In genomic region chr5:151072234-151073025, GRCh38 we compare ENCODE assay signal across 11 cellular contexts. TPM values are rescaled to one million over a fixed set of nuclear protein-coding genes. Genes with fewer than 3 reads are reported as not detected.
A peak's percentile ranks its signal among the peaks of the same experiment; 100 is the strongest.
DNase-seq lines count a peak whose midpoint lies in the region; ATAC-seq and TF ChIP-seq lines count a peak whose summit lies in the region.
"Had no signal": no experiment of that assay in that cellular context is flagged by ENCODE, and none has a peak within 500 bp of the region (broad histone marks: within the 10 kb centered on the region; RNA-seq: fewer than 3 reads in every experiment).

No MANE protein-coding gene starts in this region.

- no peak overlapping the region for H3K4me3 Mint-ChIP-seq in T-helper 2 cell treated with Interferon-gamma antibody and Interleukin-4, amounts not matched to agents 5 μg/mL and 100 μg/mL, for 36 hours
- H3K4me3 Mint-ChIP-seq in stimulated activated memory B cell treated with anti-CD40 and anti-IgM and Interleukin-4, amounts not matched to agents 10 μg/mL and 1 μg/mL and 100 μg/mL, for 72 hours, result peak overlapping the region; percentile 23

- H3K27me3 ChIP-seq in foreskin keratinocyte, result no peaks in the 10 kb centered on the region

- peak overlapping the region; percentile 38 for H3K27ac Mint-ChIP-seq in T-helper 2 cell treated with Interferon-gamma antibody and Interleukin-4, amounts not matched to agents 5 μg/mL and 100 μg/mL, for 36 hours
- peak overlapping the region; percentile 88 for H3K27ac Mint-ChIP-seq in stimulated activated memory B cell treated with anti-CD40 and anti-IgM and Interleukin-4, amounts not matched to agents 10 μg/mL and 1 μg/mL and 100 μg/mL, for 72 hours

- H3K27me3 Mint-ChIP-seq in T-helper 2 cell treated with Interferon-gamma antibody and Interleukin-4, amounts not matched to agents 5 μg/mL and 100 μg/mL, for 36 hours (ENCODE audit: low read depth), result no peaks in the 10 kb centered on the region
- no peaks in the 10 kb centered on the region for H3K27me3 Mint-ChIP-seq in stimulated activated memory B cell treated with anti-CD40 and anti-IgM and Interleukin-4, amounts not matched to agents 10 μg/mL and 1 μg/mL and 100 μg/mL, for 72 hours
- H3K27me3 Mint-ChIP-seq: T-cell had no signal

- peaks cover 66% of the 10 kb centered on the region for H3K36me3 Mint-ChIP-seq in T-helper 2 cell treated with Interferon-gamma antibody and Interleukin-4, amounts not matched to agents 5 μg/mL and 100 μg/mL, for 36 hours (ENCODE audit: low read depth)
- H3K36me3 Mint-ChIP-seq in stimulated activated memory B cell treated with anti-CD40 and anti-IgM and Interleukin-4, amounts not matched to agents 10 μg/mL and 1 μg/mL and 100 μg/mL, for 72 hours, result peaks cover 77% of the 10 kb centered on the region

- H3K9me3 Mint-ChIP-seq in T-helper 2 cell treated with Interferon-gamma antibody and Interleukin-4, amounts not matched to agents 5 μg/mL and 100 μg/mL, for 36 hours, result no peaks in the 10 kb centered on the region
- no peaks in the 10 kb centered on the region for H3K9me3 Mint-ChIP-seq in stimulated activated memory B cell treated with anti-CD40 and anti-IgM and Interleukin-4, amounts not matched to agents 10 μg/mL and 1 μg/mL and 100 μg/mL, for 72 hours
- H3K9me3 Mint-ChIP-seq: T-cell had no signal

- TF ChIP-seq CTCF in foreskin keratinocyte (conservative IDR thresholded peaks at IDR 0.05), result no peak

- peak overlapping the region; percentile 6 for H3K27ac ChIP-seq in foreskin keratinocyte

- no peak for DNase-seq in T-helper 2 cell treated with Interferon-gamma antibody and Interleukin-4, amounts not matched to agents 5 μg/mL and 100 μg/mL, for 36 hours (ENCODE audit: low spot score)
- DNase-seq in T-helper 2 cell (no peak), SW 1271 (lab: John Stamatoyannopoulos, UW) (peak; percentile 73 to 86), foreskin keratinocyte (peak; percentile 91 to 96), SKM-1 treated with dmso at 0.1 percent for 144 hours (lab: John Stamatoyannopoulos, UW; ENCODE audit: unreplicated experiment) (no peak), medulla oblongata (ENCODE audit: extremely low spot score) (no peak)
- DNase-seq: NCI-H1694 treated with DMSO at 0.1 percent for 48 hours; stimulated activated CD4-positive, alpha-beta T cell treated with anti-CD3 and anti-CD28 coated beads, Interleukin-4, amount 100 ng/mL, for 24 hours; T-cell had no signal

- H3K4me1 Mint-ChIP-seq in T-helper 2 cell treated with Interferon-gamma antibody and Interleukin-4, amounts not matched to agents 5 μg/mL and 100 μg/mL, for 36 hours (ENCODE audit: low read depth), result peaks cover 64% of the 10 kb centered on the region
- H3K4me1 Mint-ChIP-seq in stimulated activated memory B cell treated with anti-CD40 and anti-IgM and Interleukin-4, amounts not matched to agents 10 μg/mL and 1 μg/mL and 100 μg/mL, for 72 hours, result peaks cover 99% of the 10 kb centered on the region

- peaks cover 17% of the 10 kb centered on the region for H3K4me1 ChIP-seq in foreskin keratinocyte

- peak; percentile 61 for ATAC-seq in foreskin keratinocyte
- no peak for ATAC-seq in stimulated activated memory B cell treated with anti-CD40 and anti-IgM and Interleukin-4, amounts not matched to agents 10 μg/mL and 1 μg/mL and 100 μg/mL, for 72 hours
- ATAC-seq in GM18873 (IDR thresholded peaks at IDR 0.05; ENCODE audit: low FRiP score, unreplicated experiment), result no peak
- ATAC-seq: T-cell had no signal

RNA-seq across cellular contexts. Expression of gene TNIP1, which starts 8.4 kb away (rescaled TPM):
- 128 and 133 TPM in 2 replicates for total RNA-seq in foreskin keratinocyte
- 96.5 and 98.1 TPM in 2 replicates for polyA plus RNA-seq in foreskin keratinocyte

RNA-seq across cellular contexts. Expression of gene GPX3, which starts 52.0 kb away (rescaled TPM):
- 6.9 and 13.2 TPM in 2 replicates for total RNA-seq in foreskin keratinocyte
- 12.7 and 26.6 TPM in 2 replicates for polyA plus RNA-seq in foreskin keratinocyte

Comparison
In these comparisons a context has a peak if more than half of its experiments do, and no peak if none do; other contexts are left out.
1. DNase-seq: peak in SW 1271 (2 of 2) and foreskin keratinocyte (2 of 2); none in T-helper 2 cell treated with Interferon-gamma antibody and Interleukin-4, amounts not matched to agents 5 μg/mL and 100 μg/mL, for 36 hours (single experiment), T-helper 2 cell (0 of 5), SKM-1 treated with dmso at 0.1 percent for 144 hours (single experiment) and medulla oblongata (single experiment).